In genomic region chr1:101026394-101026788, GRCh38 we compare ENCODE assay signal across 8 cellular contexts. TPM values are rescaled to one million over a fixed set of nuclear protein-coding genes. Genes with fewer than 3 reads are reported as not detected.
A peak's percentile ranks its signal among the peaks of the same experiment; 100 is the strongest.
DNase-seq lines count a peak whose midpoint lies in the region; ATAC-seq and TF ChIP-seq lines count a peak whose summit lies in the region.

No MANE protein-coding gene starts in this region.

- H3K27ac ChIP-seq in layer of hippocampus (ENCODE audit: low read depth, low read length) (peak overlapping the region; percentile 67), tibial artery (peak overlapping the region; percentile 72 to 76)

- peak overlapping the region; percentile 94 for H3K27ac Mint-ChIP-seq in activated naive CD8-positive, alpha-beta T cell treated with anti-CD3 and anti-CD28 coated beads, Interleukin-2, amount 10 ng/mL, durations not matched to agents 7 days and 5 days

- H3K4me3 ChIP-seq in tibial artery = peak overlapping the region; percentile 61 to 77

- no peaks in the 10 kb centered on the region for H3K9me3 Mint-ChIP-seq in activated T-cell treated with anti-CD3 and anti-CD28 coated beads, Interleukin-2, amount 50 U/mL, for 4 hours
- H3K9me3 Mint-ChIP-seq in activated naive CD8-positive, alpha-beta T cell treated with anti-CD3 and anti-CD28 coated beads, Interleukin-2, amount 10 ng/mL, durations not matched to agents 7 days and 5 days = peaks cover 2% of the 10 kb centered on the region

- POLR2A ChIA-PET in activated naive CD8-positive, alpha-beta T cell treated with anti-CD3 and anti-CD28 coated beads, Interleukin-2, amount 10 ng/mL, durations not matched to agents 7 days and 5 days (lab: Charles Lee) = interaction anchor here (0.5 to 2.3 kb wide), 3 partner anchors 22 to 77 kb away, joined by 3 to 9 read pairs (median 4); no protein-coding TSS in a partner anchor

- peaks cover 68% of the 10 kb centered on the region for H3K4me1 Mint-ChIP-seq in activated T-cell treated with anti-CD3 and anti-CD28 coated beads, Interleukin-2, amount 50 U/mL, for 4 hours (ENCODE audit: low read depth)
- H3K4me1 Mint-ChIP-seq in activated naive CD8-positive, alpha-beta T cell treated with anti-CD3 and anti-CD28 coated beads, Interleukin-2, amount 10 ng/mL, durations not matched to agents 7 days and 5 days = peaks cover 42% of the 10 kb centered on the region

- ATAC-seq in activated T-cell treated with anti-CD3 and anti-CD28 coated beads, Interleukin-2, amount 50 U/mL, for 4 hours = no peak
- no peak for ATAC-seq in activated naive CD8-positive, alpha-beta T cell treated with anti-CD3 and anti-CD28 coated beads, Interleukin-2, amount 10 ng/mL, durations not matched to agents 7 days and 5 days (ENCODE audit: low read depth)
- ATAC-seq in HG02981 (IDR thresholded peaks at IDR 0.05; ENCODE audit: unreplicated experiment) = no peak

- H3K36me3 ChIP-seq in tibial artery = peaks cover 0 to 7% (median 0%) of the 10 kb centered on the region in 3 donors

- H3K27me3 ChIP-seq in layer of hippocampus (ENCODE audit: control insufficient read depth, insufficient read depth, low read length) (no peaks in the 10 kb centered on the region), tibial artery (no peaks in the 10 kb centered on the region)

- H3K4me1 ChIP-seq in tibial artery = peaks cover 0 to 15% (median 5%) of the 10 kb centered on the region in 4 donors

- peaks cover 27% of the 10 kb centered on the region for H3K36me3 Mint-ChIP-seq in activated T-cell treated with anti-CD3 and anti-CD28 coated beads, Interleukin-2, amount 50 U/mL, for 4 hours (ENCODE audit: insufficient read depth)
- H3K36me3 Mint-ChIP-seq in activated naive CD8-positive, alpha-beta T cell treated with anti-CD3 and anti-CD28 coated beads, Interleukin-2, amount 10 ng/mL, durations not matched to agents 7 days and 5 days = peaks cover 31% of the 10 kb centered on the region

- H3K27me3 Mint-ChIP-seq in activated T-cell treated with anti-CD3 and anti-CD28 coated beads, Interleukin-2, amount 50 U/mL, for 4 hours (ENCODE audit: low read depth) = no peaks in the 10 kb centered on the region
- no peaks in the 10 kb centered on the region for H3K27me3 Mint-ChIP-seq in activated naive CD8-positive, alpha-beta T cell treated with anti-CD3 and anti-CD28 coated beads, Interleukin-2, amount 10 ng/mL, durations not matched to agents 7 days and 5 days

- no peak for DNase-seq in activated T-cell treated with anti-CD3 and anti-CD28 coated beads, Interleukin-2, amount 50 U/mL, for 4 hours
- no peak for DNase-seq in activated T-cell treated with anti-CD3 and anti-CD28 coated beads, Interleukin-2, amount 50 U/mL, for 48 hours
- DNase-seq in activated naive CD8-positive, alpha-beta T cell treated with anti-CD3 and anti-CD28 coated beads, Interleukin-2, amount 10 ng/mL, durations not matched to agents 7 days and 5 days = no peak
- DNase-seq in tibial artery (no peak), NCI-H2196 (lab: John Stamatoyannopoulos, UW; ENCODE audit: unreplicated experiment) (no peak)
- DNase-seq in stimulated activated CD4-positive, alpha-beta T cell treated with anti-CD3 and anti-CD28 coated beads, Interleukin-1b, Interleukin-23, amount 100 ng/mL, for 48 hours = no peak

- no peaks in the 10 kb centered on the region for H3K9me3 ChIP-seq in tibial artery

- TF ChIP-seq CTCF in tibial artery (IDR thresholded peaks at IDR 0.05) = no peak

- H3K4me3 Mint-ChIP-seq in activated T-cell treated with anti-CD3 and anti-CD28 coated beads, Interleukin-2, amount 50 U/mL, for 4 hours = peak overlapping the region; percentile 100
- peak overlapping the region; percentile 99 for H3K4me3 Mint-ChIP-seq in activated naive CD8-positive, alpha-beta T cell treated with anti-CD3 and anti-CD28 coated beads, Interleukin-2, amount 10 ng/mL, durations not matched to agents 7 days and 5 days

- intact Hi-C loops in tibial artery (cut with DNase I; ENCODE audit: low total_unique reads) = no loop called here

RNA-seq across cellular contexts. Expression of gene DPH5, which starts 0.8 kb away (rescaled TPM):
- 10 to 100 TPM; 57.7 to 73.7 (median 72.4) TPM for total RNA-seq in activated T-cell treated with anti-CD3 and anti-CD28 coated beads, Interleukin-2, amount 50 U/mL, for 4 hours
- 10 to 100 TPM; 32.4 to 37.1 TPM for total RNA-seq in activated naive CD8-positive, alpha-beta T cell treated with anti-CD3 and anti-CD28 coated beads, Interleukin-2, amount 10 ng/mL, durations not matched to agents 7 days and 5 days
